9 cellular contexts compared by ENCODE assay signal in genomic region chr17:58515286-58515685, GRCh38. TPM values are rescaled to one million over a fixed set of nuclear protein-coding genes. Genes with fewer than 3 reads are reported as not detected.
DNase-seq lines count a peak whose midpoint lies in the region; ATAC-seq and TF ChIP-seq lines count a peak whose summit lies in the region.
"Had no signal": no experiment of that assay in that cellular context is flagged by ENCODE, and none has a peak within 500 bp of the region (broad histone marks: within the 10 kb centered on the region; RNA-seq: fewer than 3 reads in every experiment).

No MANE protein-coding gene starts in this region.

- no peak for TF ChIP-seq POLR2A in esophagus muscularis mucosa (IDR thresholded peaks at IDR 0.05; ENCODE audit: low read depth)

- H3K36me3 ChIP-seq in SK-N-MC (ENCODE audit: insufficient read depth, low read length): peaks cover 27% of the 10 kb centered on the region
- H3K36me3 ChIP-seq in esophagus muscularis mucosa: peaks cover 14 to 26% (median 25%) of the 10 kb centered on the region in 4 donors

- CTCF ChIA-PET in Calu3 (lab: Charles Lee): interaction anchor here (0.7 kb wide), 1 partner anchor 235 kb away, joined by 3 read pairs; no protein-coding TSS in a partner anchor

- no TSS peak for BruUV-seq in Calu3 (replicated peaks; lab: Mats Ljungman, UMichigan)

- no peaks in the 10 kb centered on the region for H3K9me3 ChIP-seq in SK-N-MC (ENCODE audit: low read depth, low read length)
- H3K9me3 ChIP-seq in esophagus muscularis mucosa: no peaks in the 10 kb centered on the region

- H3K27me3 Mint-ChIP-seq in Calu3 (ENCODE audit: unreplicated experiment): no peaks in the 10 kb centered on the region
- H3K27me3 Mint-ChIP-seq in progenitor cell of endocrine pancreas: no peaks in the 10 kb centered on the region

- peak overlapping the region; percentile 80 for H3K4me3 Mint-ChIP-seq in Calu3 (ENCODE audit: low read depth, unreplicated experiment)
- peak overlapping the region; percentile 74 for H3K4me3 Mint-ChIP-seq in progenitor cell of endocrine pancreas (ENCODE audit: low read depth)

- H3K4me3 ChIP-seq in SK-N-MC (no peak overlapping the region), esophagus muscularis mucosa (no peak overlapping the region)

- TF ChIP-seq CTCF in Calu3 (IDR thresholded peaks at IDR 0.05; ENCODE audit: unreplicated experiment) (no peak), esophagus muscularis mucosa (IDR thresholded peaks at IDR 0.05) (no peak), progenitor cell of endocrine pancreas (IDR thresholded peaks at IDR 0.05; ENCODE audit: unreplicated experiment) (no peak)

- H3K9me3 Mint-ChIP-seq in Calu3 (ENCODE audit: low read depth, unreplicated experiment) (no peaks in the 10 kb centered on the region), progenitor cell of endocrine pancreas (ENCODE audit: low read depth) (no peaks in the 10 kb centered on the region)

- WGBS in esophagus muscularis mucosa: 63% methylated on average over 2 of the region's 2 CpGs

- peaks cover 31 to 68% (median 62%) of the 10 kb centered on the region in 4 donors for H3K4me1 ChIP-seq in esophagus muscularis mucosa

- intact Hi-C loops in Calu3 (cut with micrococcal nuclease; ENCODE audit: unreplicated experiment): loop anchor here (5.0 kb wide), 2 partner anchors 117 to 197 kb away; no protein-coding TSS in a partner anchor
- intact Hi-C loops in esophagus muscularis mucosa (cut with DNase I): loop anchor here (5.0 to 10.0 kb wide), 3 partner anchors 117 to 640 kb away; partner anchors contain the start of genes PRR11, SKA2 and SUPT4H1

- ATAC-seq in HG02759 (IDR thresholded peaks at IDR 0.05; ENCODE audit: unreplicated experiment) (no peak), GM21526 (IDR thresholded peaks at IDR 0.05; ENCODE audit: low FRiP score, unreplicated experiment) (no peak)

- peaks cover 51% of the 10 kb centered on the region for H3K36me3 Mint-ChIP-seq in Calu3 (ENCODE audit: insufficient read depth, unreplicated experiment)
- H3K36me3 Mint-ChIP-seq in progenitor cell of endocrine pancreas (ENCODE audit: insufficient read depth): peaks cover 7% of the 10 kb centered on the region

- H3K27ac ChIP-seq in SK-N-MC: peak overlapping the region; percentile 21; the same call in 1 of the 2 replicates
- H3K27ac ChIP-seq in esophagus muscularis mucosa (replicated peaks in 1 of 4): peak overlapping the region; percentile 86 to 99 (median 92)

- H3K27ac Mint-ChIP-seq in Calu3 (ENCODE audit: unreplicated experiment) (no peak overlapping the region), progenitor cell of endocrine pancreas (peak overlapping the region; percentile 87)

- DNase-seq in Calu3 (no peak), SK-N-MC (ENCODE audit: low read depth, low spot score) (no peak), esophagus muscularis mucosa (ENCODE audit: extremely low spot score) (no peak), progenitor cell of endocrine pancreas (ENCODE audit: low spot score, unreplicated experiment) (no peak), activated gamma-delta T cell treated with Interleukin-2 at 50 U/mL for 16 hours (no peak)
- DNase-seq in stimulated activated CD4-positive, alpha-beta T cell treated with anti-CD3 and anti-CD28 coated beads, Interleukin-15, amount 100 ng/mL, for 24 hours: no peak
- DNase-seq: stimulated activated CD4-positive, alpha-beta T cell treated with anti-CD3 and anti-CD28 coated beads, Interleukin-4, amount 100 ng/mL, for 1 hour had no signal

- no peaks in the 10 kb centered on the region for H3K27me3 ChIP-seq in esophagus muscularis mucosa

- H3K4me1 Mint-ChIP-seq in Calu3 (ENCODE audit: low read depth, unreplicated experiment) (peaks cover 31% of the 10 kb centered on the region), progenitor cell of endocrine pancreas (ENCODE audit: low read depth) (peaks cover 30% of the 10 kb centered on the region)

- no peak for TF ChIP-seq EP300 in esophagus muscularis mucosa (IDR thresholded peaks at IDR 0.05)

- H3K9ac ChIP-seq in SK-N-MC (ENCODE audit: insufficient read length): no peak overlapping the region

RNA-seq across cellular contexts. Expression of gene MTMR4, which starts 0.8 kb away (rescaled TPM):
- total RNA-seq in Calu3 (2022) (28.2 and 33.5 TPM in 2 replicates), esophagus muscularis mucosa (10 to 100 TPM; 24.4 to 29.9 (median 28.4) TPM), progenitor cell of endocrine pancreas (89.3 and 91.9 TPM in 2 replicates)

RNA-seq across cellular contexts. Expression of gene HSF5, which starts 27.1 kb away (rescaled TPM):
- total RNA-seq in Calu3 (2022) (0.07 TPM in 1 of 2 replicates, not detected in the other), esophagus muscularis mucosa (under 1 TPM in 2 of 4 donors, not detected in 2; under 0.01 to 0.13 TPM), progenitor cell of endocrine pancreas (0.11 and 0.12 TPM in 2 replicates)
